In genomic region chr15:78841307-78841706, GRCh38 we compare ENCODE assay signal across 22 cellular contexts. TPM values are rescaled to one million over a fixed set of nuclear protein-coding genes. Genes with fewer than 3 reads are reported as not detected.
DNase-seq lines count a peak whose midpoint lies in the region; ATAC-seq and TF ChIP-seq lines count a peak whose summit lies in the region.
"Had no signal": no experiment of that assay in that cellular context is flagged by ENCODE, and none has a peak within 500 bp of the region (broad histone marks: within the 10 kb centered on the region; RNA-seq: fewer than 3 reads in every experiment).

No MANE protein-coding gene starts in this region.

- H4K91ac ChIP-seq in neuronal stem cell (ENCODE audit: low read depth, low read length, poor library complexity) = no peak overlapping the region

- no peak overlapping the region for H2BK15ac ChIP-seq in neuronal stem cell (ENCODE audit: low read length)

- no peak for ATAC-seq in HG03442 (IDR thresholded peaks at IDR 0.05; ENCODE audit: unreplicated experiment)
- ATAC-seq: activated CD4-positive, alpha-beta T cell treated with anti-CD3 and anti-CD28 coated beads for 36 hours; Right ventricle myocardium inferior had no signal

- no peak overlapping the region for H2BK120ac ChIP-seq in neuronal stem cell (ENCODE audit: low read depth, low read length)

- DNase-seq in LHCN-M2 (ENCODE audit: low read depth) (peak; percentile 6), amniotic epithelial cell (ENCODE audit: low read depth) (peak; percentile 2), neuronal stem cell (ENCODE audit: low spot score) (no peak), NCI-H345 treated with DMSO at 0.1 percent for 48 hours (lab: John Stamatoyannopoulos, UW; ENCODE audit: unreplicated experiment) (no peak), GM19240 (ENCODE audit: insufficient read length, low spot score) (no peak)
- no peak for DNase-seq in effector memory CD4-positive, alpha-beta T cell
- DNase-seq: activated CD4-positive, alpha-beta T cell treated with anti-CD3 and anti-CD28 coated beads for 36 hours; activated gamma-delta T cell; amniotic stem cell; CD4-positive, alpha-beta memory T cell; HCEC 1CT; naive thymus-derived CD4-positive, alpha-beta T cell; NCI-H1092; NCI-H2029 treated with DMSO at 0.1 percent for 48 hours; NCI-H510A treated with DMSO at 0.1 percent for 48 hours; stimulated activated naive CD4-positive, alpha-beta T cell; SW 1271 had no signal

- no peaks in the 10 kb centered on the region for H3K79me2 ChIP-seq in DOHH2 (ENCODE audit: control insufficient read depth, low read length)
- H3K79me2 ChIP-seq: parathyroid adenoma had no signal

- no peak overlapping the region for H4K8ac ChIP-seq in neuronal stem cell (ENCODE audit: low read depth, low read length)

- H3K4me1 ChIP-seq in DOHH2 (ENCODE audit: control insufficient read depth, low read length) (peaks cover 39% of the 10 kb centered on the region), neuronal stem cell (ENCODE audit: control insufficient read depth in 2 of 2, insufficient read depth in 1 of 2, low read depth in 1 of 2, low read length in 2 of 2) (peaks cover 3 to 11% of the 10 kb centered on the region in 2 donors)
- no peaks in the 10 kb centered on the region for H3K4me1 ChIP-seq in effector memory CD4-positive, alpha-beta T cell (ENCODE audit: control insufficient read depth, insufficient read depth, low read length, poor library complexity, severe bottlenecking)
- H3K4me1 ChIP-seq: parathyroid adenoma had no signal

- H3K27me3 ChIP-seq in DOHH2 (ENCODE audit: control insufficient read depth, low read length) = no peaks in the 10 kb centered on the region; the same call in 1 of the 2 replicates
- H3K27me3 ChIP-seq in neuronal stem cell (ENCODE audit: control insufficient read depth in 3 of 3, insufficient read depth in 3 of 3, low read depth in 1 of 3, low read length in 3 of 3) = no peaks in the 10 kb centered on the region
- no peaks in the 10 kb centered on the region for H3K27me3 ChIP-seq in effector memory CD4-positive, alpha-beta T cell (replicated peaks; ENCODE audit: control insufficient read depth, insufficient read depth, low read length, poor library complexity, severe bottlenecking)
- H3K27me3 ChIP-seq: gastroesophageal sphincter had no signal

- H3K27ac ChIP-seq in DOHH2 (ENCODE audit: low read depth, low read length) = no peak overlapping the region; the same call in 1 of the 2 replicates
- no peak overlapping the region for H3K27ac ChIP-seq in neuronal stem cell (replicated peaks; ENCODE audit: low read length)
- H3K27ac ChIP-seq in effector memory CD4-positive, alpha-beta T cell (ENCODE audit: insufficient read depth, low read length, poor library complexity, severe bottlenecking) = no peak overlapping the region
- H3K27ac ChIP-seq: parathyroid adenoma had no signal

- H2AK5ac ChIP-seq in neuronal stem cell (ENCODE audit: low read depth, low read length) = no peak overlapping the region

- no peak for TF ChIP-seq CTCF in DOHH2 (IDR thresholded peaks at IDR 0.05; ENCODE audit: low read depth, low read length, poor library complexity, severe bottlenecking)

- H3F3A ChIP-seq in DOHH2 (ENCODE audit: control insufficient read depth, insufficient read depth) = no peaks in the 10 kb centered on the region; the same call in 1 of the 2 replicates

- H3K9me2 ChIP-seq in DOHH2 (replicated peaks; ENCODE audit: control insufficient read depth, low read length) = no peaks in the 10 kb centered on the region

- H3K79me1 ChIP-seq in neuronal stem cell (ENCODE audit: low read depth, low read length) = no peaks in the 10 kb centered on the region

- no CpG with 5 or more reads among the region's 3 CpGs for WGBS in neuronal stem cell (ENCODE audit: extremely low coverage in 2 of 2, insufficient read length in 2 of 2, insufficient replicate concordance in 1 of 2), 2 donors

- H3K9ac ChIP-seq in neuronal stem cell (ENCODE audit: low read depth, low read length, poor library complexity) = no peak overlapping the region
- H3K9ac ChIP-seq: parathyroid adenoma had no signal

- H3K4me2 ChIP-seq in DOHH2 (ENCODE audit: low read length) = peak overlapping the region; percentile 44
- H3K4me2 ChIP-seq in neuronal stem cell (ENCODE audit: insufficient read depth, low read length, poor library complexity, severe bottlenecking) = no peak overlapping the region

- H2BK5ac ChIP-seq in neuronal stem cell (ENCODE audit: low read length) = no peak overlapping the region

- no peak overlapping the region for H3K4me3 ChIP-seq in DOHH2 (ENCODE audit: low read length)
- no peak overlapping the region for H3K4me3 ChIP-seq in neuronal stem cell (ENCODE audit: low read length in 2 of 2)
- H3K4me3 ChIP-seq in effector memory CD4-positive, alpha-beta T cell (ENCODE audit: insufficient read depth, low read depth, low read length, poor library complexity, severe bottlenecking) = no peak overlapping the region
- H3K4me3 ChIP-seq: gastroesophageal sphincter had no signal

- peak overlapping the region; percentile 44 for H2AFZ ChIP-seq in neuronal stem cell (ENCODE audit: low read length)
- H2AFZ ChIP-seq: parathyroid adenoma had no signal

- H3K18ac ChIP-seq in neuronal stem cell (ENCODE audit: low read length) = no peak overlapping the region

- H3K14ac ChIP-seq in neuronal stem cell (ENCODE audit: low read length) = no peak overlapping the region

- H3K9me3 ChIP-seq in DOHH2 (ENCODE audit: control insufficient read depth, insufficient read depth, low read length) (no peaks in the 10 kb centered on the region), neuronal stem cell (replicated peaks in 1 of 2; ENCODE audit: control insufficient read depth in 2 of 2, insufficient read depth in 1 of 2, low read depth in 1 of 2, low read length in 2 of 2) (no peaks in the 10 kb centered on the region)
- no peaks in the 10 kb centered on the region for H3K9me3 ChIP-seq in effector memory CD4-positive, alpha-beta T cell (ENCODE audit: control insufficient read depth, low read length)
- H3K9me3 ChIP-seq: gastroesophageal sphincter had no signal

- H3K23ac ChIP-seq in neuronal stem cell (ENCODE audit: low read depth, low read length, poor library complexity) = no peak overlapping the region

- H2BK12ac ChIP-seq in neuronal stem cell (ENCODE audit: low read length) = no peak overlapping the region

- H3K4ac ChIP-seq in neuronal stem cell (ENCODE audit: low read length) = no peak overlapping the region

- H3K36me3 ChIP-seq in DOHH2 (ENCODE audit: control insufficient read depth, low read length) = no peaks in the 10 kb centered on the region
- H3K36me3 ChIP-seq in neuronal stem cell (replicated peaks in 1 of 2; ENCODE audit: control insufficient read depth in 2 of 2, insufficient read depth in 2 of 2, low read length in 2 of 2) = no peaks in the 10 kb centered on the region
- no peaks in the 10 kb centered on the region for H3K36me3 ChIP-seq in effector memory CD4-positive, alpha-beta T cell (ENCODE audit: control insufficient read depth, insufficient read depth, low read length)
- H3K36me3 ChIP-seq: gastroesophageal sphincter had no signal

- no peaks in the 10 kb centered on the region for H4K20me1 ChIP-seq in DOHH2 (ENCODE audit: control insufficient read depth, insufficient read depth, low read depth, low read length)

RNA-seq across cellular contexts. Expression of gene ADAMTS7, which starts 30.0 kb away (rescaled TPM):
- 35.1 and 35.2 TPM in 2 replicates for total RNA-seq in LHCN-M2 (2014; rRNA removed)
- polyA plus RNA-seq in LHCN-M2 (2012) = 23.6 TPM
- polyA plus RNA-seq in neuronal stem cell (2013, experiment 1 of 2) = 36.9 TPM
- 37.0 TPM for polyA plus RNA-seq in neuronal stem cell (2013, experiment 2 of 2)
- total RNA-seq: CD4-positive, alpha-beta memory T cell had no signal
- polyA plus RNA-seq: CD4-positive, alpha-beta memory T cell; naive thymus-derived CD4-positive, alpha-beta T cell had no signal

RNA-seq across cellular contexts. Expression of gene MORF4L1, which starts 31.4 kb away (rescaled TPM):
- 283 and 429 TPM in 2 replicates for total RNA-seq in LHCN-M2 (2014; rRNA removed)
- 415 TPM for polyA plus RNA-seq in LHCN-M2 (2012)
- polyA plus RNA-seq in neuronal stem cell (2013, experiment 1 of 2) = 744 TPM
- polyA plus RNA-seq in neuronal stem cell (2013, experiment 2 of 2) = 748 TPM

Comparison
In these comparisons a context has a peak if more than half of its experiments do, and no peak if none do; other contexts are left out.
1. DNase-seq: peak in LHCN-M2 (single experiment) and amniotic epithelial cell (single experiment); none in neuronal stem cell (single experiment), NCI-H345 treated with DMSO at 0.1 percent for 48 hours (single experiment), GM19240 (single experiment) and effector memory CD4-positive, alpha-beta T cell (0 of 3).